24 cellular contexts compared by ENCODE assay signal in the genomic region with DNA sequence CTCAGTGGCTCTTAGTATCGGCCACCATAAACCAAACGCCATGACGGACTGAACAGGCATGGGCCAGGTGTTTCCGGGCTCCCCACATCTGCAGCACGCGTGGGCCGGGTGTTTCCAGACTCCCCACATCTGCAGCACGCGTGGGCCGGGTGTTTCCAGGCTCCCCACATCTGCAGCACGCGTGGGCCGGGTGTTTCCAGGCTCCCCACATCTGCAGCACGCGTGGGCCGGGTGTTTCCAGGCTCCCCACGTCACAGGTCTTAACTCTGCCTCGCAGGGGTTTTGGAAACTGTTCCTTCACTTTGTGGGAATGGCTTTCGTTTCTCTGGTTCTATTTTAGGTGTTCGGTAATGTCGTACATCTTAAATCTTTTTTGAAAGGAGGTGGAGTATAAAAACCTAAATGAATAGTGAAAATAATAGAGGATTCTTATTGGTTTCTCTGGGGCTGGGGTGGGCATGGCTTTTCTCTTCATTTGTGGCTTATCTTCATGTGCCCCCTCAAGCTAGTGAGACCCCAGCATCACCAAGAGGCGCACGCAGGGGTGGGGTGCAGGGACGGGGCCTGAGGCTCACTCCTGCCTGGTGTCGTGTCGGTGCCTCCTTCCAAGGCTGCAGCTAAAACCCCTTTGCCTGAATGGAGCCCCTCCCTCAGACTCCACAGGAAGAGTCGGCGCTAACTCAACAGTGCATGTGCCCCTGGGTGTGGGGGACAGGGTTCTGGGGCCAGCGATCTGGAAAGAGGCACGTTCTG.
DNase-seq lines count a peak whose midpoint lies in the region; ATAC-seq, FAIRE-seq and TF ChIP-seq lines count a peak whose summit lies in the region.
"Had no signal": no experiment of that assay in that cellular context is flagged by ENCODE, and none has a peak within 500 bp of the region (broad histone marks: within the 10 kb centered on the region; RNA-seq: fewer than 3 reads in every experiment).

No MANE protein-coding gene starts in this region.

- H2BK15ac ChIP-seq in neuronal stem cell (ENCODE audit: low read length): no peak overlapping the region

- POLR2A ChIA-PET in HepG2 (lab: Yijun Ruan, JAX): no interaction called here

- H3K9me3 Mint-ChIP-seq in activated naive CD4-positive, alpha-beta T cell treated with anti-CD3 and anti-CD28 coated beads, Interleukin-2, amount 10 ng/mL, durations not matched to agents 7 days and 5 days: no peaks in the 10 kb centered on the region
- no peaks in the 10 kb centered on the region for H3K9me3 Mint-ChIP-seq in chondrocyte (ENCODE audit: low read depth)
- H3K9me3 Mint-ChIP-seq: CD8-positive, alpha-beta memory T cell had no signal

- H3K79me1 ChIP-seq in neuronal stem cell (ENCODE audit: low read depth, low read length): no peaks in the 10 kb centered on the region

- H2AK5ac ChIP-seq in neuronal stem cell (ENCODE audit: low read depth, low read length): no peak overlapping the region

- no TSS peak for BruUV-seq in HepG2 (replicated peaks; lab: Mats Ljungman, UMichigan)

- H2BK5ac ChIP-seq in neuronal stem cell (ENCODE audit: low read length): no peak overlapping the region

- no peak overlapping the region for H3K4ac ChIP-seq in neuronal stem cell (ENCODE audit: low read length)

- H3K4me1 Mint-ChIP-seq in activated naive CD4-positive, alpha-beta T cell treated with anti-CD3 and anti-CD28 coated beads, Interleukin-2, amount 10 ng/mL, durations not matched to agents 7 days and 5 days: no peaks in the 10 kb centered on the region
- no peaks in the 10 kb centered on the region for H3K4me1 Mint-ChIP-seq in chondrocyte (ENCODE audit: low read depth)
- H3K4me1 Mint-ChIP-seq: CD8-positive, alpha-beta memory T cell had no signal

- H4K20me1 ChIP-seq in HepG2 (ENCODE audit: insufficient read depth, low read length): no peaks in the 10 kb centered on the region

- no peak for TF ChIP-seq POLR2A in HepG2 (IDR thresholded peaks at IDR 0.05; ENCODE audit: insufficient read depth in 1 of 2, low read depth in 2 of 2, low read length in 2 of 2)

- no CpG with 5 or more reads among the region's 30 CpGs for WGBS in neuronal stem cell (ENCODE audit: extremely low coverage in 2 of 2, insufficient read length in 2 of 2, insufficient replicate concordance in 1 of 2), 2 donors
- 10% methylated on average over 21 of the region's 30 CpGs for WGBS in HepG2 (ENCODE audit: low lambda C conversion rate)

- peak overlapping the region; percentile 25 for H3K14ac ChIP-seq in neuronal stem cell (ENCODE audit: low read length)

- no peak overlapping the region for H3K27ac ChIP-seq in neuronal stem cell (replicated peaks; ENCODE audit: low read length)
- H3K27ac ChIP-seq in HepG2 (ENCODE audit: extremely low read length, insufficient read depth, low read length): no peak overlapping the region
- H3K27ac ChIP-seq: SJSA1 had no signal

- TF ChIP-seq EP300 in HepG2 (IDR thresholded peaks at IDR 0.05; ENCODE audit: low read depth in 2 of 2, low read length in 2 of 2): no peak
- TF ChIP-seq EP300 in HepG2 (CRISPR knock-in tag; IDR thresholded peaks at IDR 0.05; ENCODE audit: borderline replicate concordance): no peak

- intact Hi-C loops in HepG2 (cut with micrococcal nuclease; ENCODE audit: unreplicated experiment): no loop called here

- H3K4me3 ChIP-seq in neuronal stem cell (ENCODE audit: low read length in 2 of 2) (no peak overlapping the region), HepG2 (replicated peaks in 1 of 3; ENCODE audit: insufficient read depth in 1 of 3, low read depth in 2 of 3, low read length in 3 of 3) (no peak overlapping the region)
- H3K4me3 ChIP-seq: MG63, SJSA1 had no signal

- H3K9me3 ChIP-seq in neuronal stem cell (replicated peaks in 1 of 2; ENCODE audit: control insufficient read depth in 2 of 2, insufficient read depth in 1 of 2, low read depth in 1 of 2, low read length in 2 of 2) (no peaks in the 10 kb centered on the region), HepG2 (ENCODE audit: low read length) (no peaks in the 10 kb centered on the region)
- H3K9me3 ChIP-seq: BE2C, MG63, SJSA1 had no signal

- DNase-seq in activated naive CD4-positive, alpha-beta T cell treated with Interleukin-2 at 50 U/mL for 16 hours: peak; percentile 3
- DNase-seq in activated naive CD4-positive, alpha-beta T cell treated with anti-CD3 and anti-CD28 coated beads, Interleukin-2, amount 10 ng/mL, durations not matched to agents 7 days and 5 days: no peak
- peak; percentile 69 for DNase-seq in chondrocyte (ENCODE audit: low spot score)
- DNase-seq in neuronal stem cell (ENCODE audit: low spot score): no peak
- no peak for DNase-seq in NCI-H524 treated with DMSO at 0.1 percent for 48 hours (lab: John Stamatoyannopoulos, UW)
- DNase-seq in HepG2 (ENCODE audit: low spot score): no peak
- no peak for DNase-seq in SKM-1 treated with dmso at 0.1 percent for 144 hours (lab: John Stamatoyannopoulos, UW; ENCODE audit: unreplicated experiment)
- DNase-seq: BE2C; CD8-positive, alpha-beta memory T cell; EL; GOT3; Karpas-422; MG63; NCI-H1048; NCI-H1436 treated with DMSO at 0.1 percent for 48 hours; NCI-H2029 treated with DMSO at 0.1 percent for 48 hours; NCI-H2171 treated with DMSO at 0.1 percent for 48 hours; NCI-H446 had no signal

- H3K18ac ChIP-seq in neuronal stem cell (ENCODE audit: low read length): no peak overlapping the region

- H3K4me2 ChIP-seq in neuronal stem cell (ENCODE audit: insufficient read depth, low read length, poor library complexity, severe bottlenecking) (no peak overlapping the region), HepG2 (ENCODE audit: low read depth, low read length) (no peak overlapping the region)

- no peak for FAIRE-seq in HepG2 (lab: Jason Lieb, UNC)
- FAIRE-seq: A204.1, GM12891, GM19239 had no signal

- no peak overlapping the region for H4K8ac ChIP-seq in neuronal stem cell (ENCODE audit: low read depth, low read length)

- H3K36me3 Mint-ChIP-seq in activated naive CD4-positive, alpha-beta T cell treated with anti-CD3 and anti-CD28 coated beads, Interleukin-2, amount 10 ng/mL, durations not matched to agents 7 days and 5 days: no peaks in the 10 kb centered on the region
- H3K36me3 Mint-ChIP-seq in chondrocyte (ENCODE audit: low read depth): no peaks in the 10 kb centered on the region
- H3K36me3 Mint-ChIP-seq: CD8-positive, alpha-beta memory T cell had no signal

- H3K27ac Mint-ChIP-seq in activated naive CD4-positive, alpha-beta T cell treated with anti-CD3 and anti-CD28 coated beads, Interleukin-2, amount 10 ng/mL, durations not matched to agents 7 days and 5 days: no peak overlapping the region
- no peak overlapping the region for H3K27ac Mint-ChIP-seq in chondrocyte (ENCODE audit: unreplicated experiment)
- H3K27ac Mint-ChIP-seq: CD8-positive, alpha-beta memory T cell had no signal

- H4K91ac ChIP-seq in neuronal stem cell (ENCODE audit: low read depth, low read length, poor library complexity): no peak overlapping the region

- no peaks in the 10 kb centered on the region for H3K79me2 ChIP-seq in HepG2 (ENCODE audit: insufficient read depth, low read length)

- H3K4me1 ChIP-seq in neuronal stem cell (ENCODE audit: control insufficient read depth in 2 of 2, insufficient read depth in 1 of 2, low read depth in 1 of 2, low read length in 2 of 2) (no peaks in the 10 kb centered on the region), HepG2 (ENCODE audit: insufficient read depth, low read length) (0 out of 2 replicates have a peak, but pooled peaks cover 1% of the 10 kb centered on the region)
- H3K4me1 ChIP-seq: BE2C, SJSA1 had no signal

- peaks cover 0 to 16% (median 0%) of the 10 kb centered on the region in 3 experiments for H3K27me3 ChIP-seq in neuronal stem cell (ENCODE audit: control insufficient read depth in 3 of 3, insufficient read depth in 3 of 3, low read depth in 1 of 3, low read length in 3 of 3)
- peaks cover 21 to 96% of the 10 kb centered on the region in 2 experiments for H3K27me3 ChIP-seq in HepG2 (ENCODE audit: control insufficient read depth in 1 of 2, insufficient read depth in 2 of 2, low read length in 2 of 2)
- H3K27me3 ChIP-seq: BE2C, MG63 had no signal

- H3K9ac ChIP-seq in neuronal stem cell (ENCODE audit: low read depth, low read length, poor library complexity) (no peak overlapping the region), HepG2 (ENCODE audit: insufficient read depth, low read depth, low read length) (no peak overlapping the region)

- H2BK120ac ChIP-seq in neuronal stem cell (ENCODE audit: low read depth, low read length): no peak overlapping the region

- H3K23ac ChIP-seq in neuronal stem cell (ENCODE audit: low read depth, low read length, poor library complexity): peak overlapping the region; percentile 53

- CTCF ChIA-PET in activated naive CD4-positive, alpha-beta T cell treated with anti-CD3 and anti-CD28 coated beads, Interleukin-2, amount 10 ng/mL, durations not matched to agents 7 days and 5 days (lab: Charles Lee): no interaction called here
- CTCF ChIA-PET in HepG2 (lab: Yijun Ruan, JAX; ENCODE audit: low intra/inter-chr PET ratio, low total read pairs): no interaction called here

- H2AFZ ChIP-seq in neuronal stem cell (ENCODE audit: low read length) (no peak overlapping the region), HepG2 (ENCODE audit: low read length) (no peak overlapping the region)

- no peak for ATAC-seq in GM21381 (IDR thresholded peaks at IDR 0.05; ENCODE audit: unreplicated experiment)
- ATAC-seq in HepG2: no peak
- ATAC-seq: Panc1 had no signal

- in situ Hi-C loops in HepG2 (cut with HindIII; ENCODE audit: extremely low pct_ligation_motif_present, low pct_unique_long_range_greater_than_20kb): no loop called here

- H3K27me3 Mint-ChIP-seq in activated naive CD4-positive, alpha-beta T cell treated with anti-CD3 and anti-CD28 coated beads, Interleukin-2, amount 10 ng/mL, durations not matched to agents 7 days and 5 days: peaks cover 19% of the 10 kb centered on the region
- peaks cover 3% of the 10 kb centered on the region for H3K27me3 Mint-ChIP-seq in chondrocyte (ENCODE audit: low read depth)

- no peaks in the 10 kb centered on the region for H3K36me3 ChIP-seq in neuronal stem cell (replicated peaks in 1 of 2; ENCODE audit: control insufficient read depth in 2 of 2, insufficient read depth in 2 of 2, low read length in 2 of 2)
- H3K36me3 ChIP-seq in HepG2 (replicated peaks in 1 of 2; ENCODE audit: control insufficient read depth in 1 of 2, insufficient read depth in 2 of 2, low read length in 2 of 2): no peaks in the 10 kb centered on the region
- H3K36me3 ChIP-seq: BE2C, MG63, SJSA1 had no signal

- TF ChIP-seq CTCF in chondrocyte (IDR thresholded peaks at IDR 0.05): no peak
- TF ChIP-seq CTCF in HepG2 (CRISPR knock-in tag; IDR thresholded peaks at IDR 0.05): no peak

- H2BK12ac ChIP-seq in neuronal stem cell (ENCODE audit: low read length): no peak overlapping the region

- H3K4me3 Mint-ChIP-seq in activated naive CD4-positive, alpha-beta T cell treated with anti-CD3 and anti-CD28 coated beads, Interleukin-2, amount 10 ng/mL, durations not matched to agents 7 days and 5 days: no peak overlapping the region
- H3K4me3 Mint-ChIP-seq in chondrocyte (ENCODE audit: unreplicated experiment): no peak overlapping the region
- H3K4me3 Mint-ChIP-seq: CD8-positive, alpha-beta memory T cell had no signal

- TF ChIP-seq RAD21 in HepG2 (CRISPR knock-in tag; IDR thresholded peaks at IDR 0.05): no peak

TF ChIP-seq in HepG2, 621 proteins besides CTCF, POLR2A, EP300 and RAD21 (continues in another document):
- TF ChIP-seq SIN3A (IDR thresholded peaks at IDR 0.05; ENCODE audit: borderline replicate concordance, low read depth, low read length) (no peak), ZSCAN20 (CRISPR knock-in tag; IDR thresholded peaks at IDR 0.05; ENCODE audit: borderline replicate concordance) (no peak)

Comparison
In these comparisons a context has a peak if more than half of its experiments do, and no peak if none do; other contexts are left out.
1. DNase-seq: peak in activated naive CD4-positive, alpha-beta T cell treated with Interleukin-2 at 50 U/mL for 16 hours (single experiment) and chondrocyte (single experiment); none in activated naive CD4-positive, alpha-beta T cell treated with anti-CD3 and anti-CD28 coated beads, Interleukin-2, amount 10 ng/mL, durations not matched to agents 7 days and 5 days (single experiment), neuronal stem cell (single experiment), NCI-H524 treated with DMSO at 0.1 percent for 48 hours (single experiment), HepG2 (single experiment) and SKM-1 treated with dmso at 0.1 percent for 144 hours (single experiment).